ENCODE assay signal across 18 cellular contexts in genomic region chr3:131081224-131081623, GRCh38. TPM values are rescaled to one million over a fixed set of nuclear protein-coding genes. Genes with fewer than 3 reads are reported as not detected.
DNase-seq lines count a peak whose midpoint lies in the region; ATAC-seq and TF ChIP-seq lines count a peak whose summit lies in the region.
"Had no signal": no experiment of that assay in that cellular context is flagged by ENCODE, and none has a peak within 500 bp of the region (broad histone marks: within the 10 kb centered on the region; RNA-seq: fewer than 3 reads in every experiment).

No MANE protein-coding gene starts in this region.

- H3K27me3 ChIP-seq in GM23338 (ENCODE audit: insufficient read depth), result no peaks in the 10 kb centered on the region
- no peaks in the 10 kb centered on the region for H3K27me3 ChIP-seq in fibroblast of lung (ENCODE audit: control insufficient read depth, insufficient read depth, low read length)
- H3K27me3 ChIP-seq: BLaER1 treated with 17β-estradiol and CSF1 and Interleukin-3, amounts not matched to agents 10 nM and 100 nM had no signal

- H3K4me3 Mint-ChIP-seq in GM23338, result no peak overlapping the region
- H3K4me3 Mint-ChIP-seq: CD4-positive, CD25-positive, alpha-beta regulatory T cell; IgD-negative memory B cell had no signal

- H3K9me3 ChIP-seq in fibroblast of lung (ENCODE audit: control insufficient read depth, insufficient read depth, low read depth, low read length), result no peaks in the 10 kb centered on the region
- H3K9me3 ChIP-seq: A549; BLaER1 treated with 17β-estradiol and CSF1 and Interleukin-3, amounts not matched to agents 10 nM and 100 nM; HAP-1 had no signal

- peaks cover 18% of the 10 kb centered on the region for H3K4me1 ChIP-seq in GM23338 (ENCODE audit: insufficient read depth)
- no peaks in the 10 kb centered on the region for H3K4me1 ChIP-seq in fibroblast of lung (ENCODE audit: control insufficient read depth, extremely low read depth, insufficient read depth, low read length)
- H3K4me1 ChIP-seq: A549 had no signal

- no peaks in the 10 kb centered on the region for H3K36me3 ChIP-seq in GM23338 (ENCODE audit: insufficient read depth)
- H3K36me3 ChIP-seq in fibroblast of lung (ENCODE audit: control insufficient read depth, insufficient read depth, low read length), result no peaks in the 10 kb centered on the region
- H3K36me3 ChIP-seq: BLaER1 treated with 17β-estradiol and CSF1 and Interleukin-3, amounts not matched to agents 10 nM and 100 nM; HAP-1 had no signal

- H3K27ac ChIP-seq in GM23338 (ENCODE audit: low read depth) (no peak overlapping the region), fibroblast of lung (ENCODE audit: insufficient read depth, low read length) (no peak overlapping the region)
- H3K27ac ChIP-seq: A549; BLaER1 treated with 17β-estradiol and CSF1 and Interleukin-3, amounts not matched to agents 10 nM and 100 nM had no signal

- no peaks in the 10 kb centered on the region for H3F3A ChIP-seq in GM23338 (replicated peaks; ENCODE audit: low read depth)

- H3K4me2 ChIP-seq in GM23338 (no peak overlapping the region), fibroblast of lung (ENCODE audit: extremely low read depth, insufficient read depth, low read length) (no peak overlapping the region)
- H3K4me2 ChIP-seq: A549 had no signal

- H3K79me2 ChIP-seq in GM23338 (replicated peaks; ENCODE audit: insufficient read depth), result no peaks in the 10 kb centered on the region
- no peaks in the 10 kb centered on the region for H3K79me2 ChIP-seq in fibroblast of lung (ENCODE audit: control insufficient read depth, insufficient read depth, low read length)

- no peak for ATAC-seq in GM23338
- ATAC-seq in GM18517 (IDR thresholded peaks at IDR 0.05; ENCODE audit: unreplicated experiment), result no peak
- ATAC-seq: A549 had no signal

- H3K4me3 ChIP-seq in GM23338, result no peak overlapping the region
- no peak overlapping the region for H3K4me3 ChIP-seq in astrocyte of the cerebellum (ENCODE audit: low read depth, low read length)
- no peak overlapping the region for H3K4me3 ChIP-seq in fibroblast of lung (replicated peaks in 1 of 4; ENCODE audit: control extremely low read depth in 1 of 4, insufficient read depth in 1 of 4, low read depth in 3 of 4, low read length in 4 of 4)
- H3K4me3 ChIP-seq: A549; BLaER1 treated with 17β-estradiol and CSF1 and Interleukin-3, amounts not matched to agents 10 nM and 100 nM; HAP-1 had no signal

- no peaks in the 10 kb centered on the region for H3K36me3 Mint-ChIP-seq in GM23338 (ENCODE audit: low read depth)

- TF ChIP-seq CTCF in GM23338 (conservative IDR thresholded peaks at IDR 0.05; ENCODE audit: low read depth in 2 of 2), result no peak
- TF ChIP-seq CTCF in astrocyte of the cerebellum (IDR thresholded peaks at IDR 0.05; ENCODE audit: low read depth, low read length, missing control alignments), result no peak
- TF ChIP-seq CTCF in fibroblast of lung (conservative IDR thresholded peaks at IDR 0.05 in 1 of 2, IDR thresholded peaks at IDR 0.05 in 1 of 2; ENCODE audit: low read depth in 1 of 2, low read length in 2 of 2), result no peak

- H2AFZ ChIP-seq in GM23338, result no peak overlapping the region
- no peak overlapping the region for H2AFZ ChIP-seq in fibroblast of lung (ENCODE audit: low read length)

- H3K27me3 Mint-ChIP-seq in GM23338 (ENCODE audit: insufficient read depth, low read depth, poor library complexity), result no peaks in the 10 kb centered on the region
- H3K27me3 Mint-ChIP-seq: CD4-positive, CD25-positive, alpha-beta regulatory T cell had no signal

- peaks cover 26% of the 10 kb centered on the region for H3K4me1 Mint-ChIP-seq in GM23338

- peak overlapping the region; percentile 21; the same call in 1 of the 2 replicates for H3K27ac Mint-ChIP-seq in GM23338
- H3K27ac Mint-ChIP-seq: CD4-positive, CD25-positive, alpha-beta regulatory T cell had no signal

- in situ Hi-C loops in astrocyte of the cerebellum (cut with HindIII; ENCODE audit: low sequenced_read_pairs), result no loop called here
- in situ Hi-C loops in ACHN (cut with HindIII; ENCODE audit: low pct_ligation_motif_present, low pct_unique_long_range_greater_than_20kb, low sequenced_read_pairs), result no loop called here

- H3K9ac ChIP-seq in fibroblast of lung (ENCODE audit: insufficient read depth, low read length), result no peak overlapping the region
- H3K9ac ChIP-seq: BLaER1 treated with 17β-estradiol and CSF1 and Interleukin-3, amounts not matched to agents 10 nM and 100 nM had no signal

- no peak for DNase-seq in GM23338 (ENCODE audit: low spot score)
- peak; percentile 46 for DNase-seq in astrocyte of the cerebellum (ENCODE audit: low read depth)
- peak; percentile 24 to 45 for DNase-seq in fibroblast of lung (ENCODE audit: low read depth in 2 of 2)
- DNase-seq in stromal cell of bone marrow (ENCODE audit: low read depth), result peak; percentile 18
- DNase-seq in COR-L47 (lab: John Stamatoyannopoulos, UW), result no peak
- DNase-seq in DMS 273 (lab: John Stamatoyannopoulos, UW; ENCODE audit: unreplicated experiment), result no peak
- no peak for DNase-seq in ACHN
- DNase-seq: AML-193; Calu3; CD4-positive, CD25-positive, alpha-beta regulatory T cell; DMS79; GOT3; KG1 had no signal

- no peaks in the 10 kb centered on the region for H3K9me3 Mint-ChIP-seq in GM23338
- H3K9me3 Mint-ChIP-seq: CD4-positive, CD25-positive, alpha-beta regulatory T cell; IgD-negative memory B cell had no signal

- H4K20me1 ChIP-seq in GM23338 (replicated peaks; ENCODE audit: insufficient read depth), result no peaks in the 10 kb centered on the region
- no peaks in the 10 kb centered on the region for H4K20me1 ChIP-seq in fibroblast of lung (ENCODE audit: control insufficient read depth, extremely low read depth, insufficient read depth, low read length)
- H4K20me1 ChIP-seq: BLaER1 treated with 17β-estradiol and CSF1 and Interleukin-3, amounts not matched to agents 10 nM and 100 nM had no signal

- no peaks in the 10 kb centered on the region for H3K9me2 ChIP-seq in GM23338 (ENCODE audit: insufficient read depth)

TF ChIP-seq in GM23338, 12 proteins besides CTCF, POLR2A, EP300 and RAD21 (continues in another document):
- TF ChIP-seq POLR2AphosphoS5 (IDR thresholded peaks at IDR 0.05; ENCODE audit: low read depth) (no peak), ZNF114 (CRISPR knock-in tag; IDR thresholded peaks at IDR 0.05) (no peak), REST (IDR thresholded peaks at IDR 0.05; ENCODE audit: unreplicated experiment) (no peak), CREB1 (CRISPR knock-in tag; IDR thresholded peaks at IDR 0.05; ENCODE audit: low read depth) (no peak), EZH2phosphoT487 (IDR thresholded peaks at IDR 0.05; ENCODE audit: unreplicated experiment) (no peak), ZNF331 (CRISPR knock-in tag; IDR thresholded peaks at IDR 0.05; ENCODE audit: low read depth) (no peak)

RNA-seq across cellular contexts. Expression of gene NEK11, which starts 54.5 kb away (rescaled TPM):
- 0.80 and 3.7 TPM in 2 replicates for total RNA-seq in GM23338 (2014; rRNA removed; shearing (Covaris generic))
- polyA plus RNA-seq in GM23338 (2016; fragmentation: Nextera tagmentation; extraction: Ambion mirVana) (1.1 TPM in 2 replicates), fibroblast of lung (3.3 and 4.3 TPM in 2 replicates)
- total RNA-seq in fibroblast of lung, result 13.0 and 14.4 TPM in 2 replicates
- 2.5 and 2.8 TPM in 2 replicates for polyA plus RNA-seq in fibroblast of lung (2012)
- polyA minus RNA-seq in fibroblast of lung (ENCODE audit: low replicate concordance), result 0.48 and 1.6 TPM in 2 replicates

RNA-seq across cellular contexts. Expression of gene ASTE1, which starts 54.6 kb away (rescaled TPM):
- total RNA-seq in GM23338 (2014; rRNA removed; shearing (Covaris generic)), result 4.8 and 8.9 TPM in 2 replicates
- polyA plus RNA-seq in GM23338 (2016; fragmentation: Nextera tagmentation; extraction: Ambion mirVana), result 3.9 and 4.9 TPM in 2 replicates
- 6.6 and 8.7 TPM in 2 replicates for total RNA-seq in fibroblast of lung
- 5.8 and 6.3 TPM in 2 replicates for polyA plus RNA-seq in fibroblast of lung
- 3.3 and 3.6 TPM in 2 replicates for polyA plus RNA-seq in fibroblast of lung (2012)
- polyA minus RNA-seq in fibroblast of lung (ENCODE audit: low replicate concordance), result 1.3 and 4.5 TPM in 2 replicates

Comparison
In these comparisons a context has a peak if more than half of its experiments do, and no peak if none do; other contexts are left out.
1. DNase-seq: peak in astrocyte of the cerebellum (single experiment), fibroblast of lung (2 of 2) and stromal cell of bone marrow (single experiment); none in GM23338 (single experiment), COR-L47 (single experiment), DMS 273 (single experiment) and ACHN (single experiment).